Comparison of ENCODE assay signal across 10 cellular contexts in genomic region chr19:39372047-39372802, GRCh38. TPM values are rescaled to one million over a fixed set of nuclear protein-coding genes. Genes with fewer than 3 reads are reported as not detected.
DNase-seq lines count a peak whose midpoint lies in the region; ATAC-seq and TF ChIP-seq lines count a peak whose summit lies in the region.
"Had no signal": no experiment of that assay in that cellular context is flagged by ENCODE, and none has a peak within 500 bp of the region (broad histone marks: within the 10 kb centered on the region; RNA-seq: fewer than 3 reads in every experiment).

No MANE protein-coding gene starts in this region.

- no peak overlapping the region for H3K9ac ChIP-seq in SK-N-MC (ENCODE audit: insufficient read length)
- no peak overlapping the region for H3K9ac ChIP-seq in Karpas-422 (ENCODE audit: low read length)

- H3K79me2 ChIP-seq in ACC112 (ENCODE audit: control insufficient read depth, insufficient read depth, low read length, unreplicated experiment) (no peaks in the 10 kb centered on the region), Karpas-422 (ENCODE audit: low read length) (no peaks in the 10 kb centered on the region)

- no peak for ATAC-seq in activated CD4-positive, CD25-positive, alpha-beta regulatory T cell treated with anti-CD3 and anti-CD28 coated beads, Interleukin-2, amount 50 U/mL, for 24 hours
- no peak for ATAC-seq in HG02678 (IDR thresholded peaks at IDR 0.05; ENCODE audit: unreplicated experiment)

- H2AFZ ChIP-seq in ACC112 (ENCODE audit: low read length, unreplicated experiment) (no peak overlapping the region), Karpas-422 (ENCODE audit: low read length) (no peak overlapping the region)

- no peak overlapping the region for H3K4me3 ChIP-seq in ACC112 (ENCODE audit: low read depth, low read length)
- H3K4me3 ChIP-seq in SK-N-MC = no peak overlapping the region
- no peak overlapping the region for H3K4me3 ChIP-seq in fibroblast of mammary gland (ENCODE audit: control insufficient read depth, low read depth, low read length)
- H3K4me3 ChIP-seq in Karpas-422 (ENCODE audit: low read length) = no peak overlapping the region

- H3K9me2 ChIP-seq in Karpas-422 (replicated peaks; ENCODE audit: insufficient read depth, low read length) = no peaks in the 10 kb centered on the region

- peaks cover 18% of the 10 kb centered on the region for H3K4me1 ChIP-seq in ACC112 (ENCODE audit: control insufficient read depth, insufficient read depth, low read length, unreplicated experiment)
- H3K4me1 ChIP-seq in Karpas-422 (ENCODE audit: low read length) = no peaks in the 10 kb centered on the region

- no peaks in the 10 kb centered on the region; the same call in 1 of the 2 replicates for H4K20me1 ChIP-seq in Karpas-422 (ENCODE audit: insufficient read depth, low read depth, low read length)

- TF ChIP-seq CTCF in fibroblast of mammary gland (conservative IDR thresholded peaks at IDR 0.05; ENCODE audit: control insufficient read depth, insufficient read depth, low read depth, low read length) = no peak

- H3K36me3 ChIP-seq in ACC112 (ENCODE audit: insufficient read depth, low read length) (peaks cover 6% of the 10 kb centered on the region; the same call in 1 of the 2 replicates), SK-N-MC (ENCODE audit: insufficient read depth, low read length) (peaks cover 60% of the 10 kb centered on the region), Karpas-422 (ENCODE audit: insufficient read depth, low read length) (peaks cover 16% of the 10 kb centered on the region; the same call in 1 of the 2 replicates)

- H3K27me3 ChIP-seq in ACC112 (ENCODE audit: insufficient read depth, low read length) (no peaks in the 10 kb centered on the region), Karpas-422 (ENCODE audit: low read length) (no peaks in the 10 kb centered on the region)

- H3K9me3 ChIP-seq in SK-N-MC (ENCODE audit: low read depth, low read length) (no peaks in the 10 kb centered on the region), Karpas-422 (ENCODE audit: low read length) (no peaks in the 10 kb centered on the region)

- H3K27ac ChIP-seq in ACC112 (ENCODE audit: low read depth, low read length) (peak overlapping the region; percentile 91), SK-N-MC (peak overlapping the region; percentile 19; the same call in 1 of the 2 replicates), Karpas-422 (ENCODE audit: low read length) (no peak overlapping the region)

- no peak for DNase-seq in SK-N-MC (ENCODE audit: low read depth, low spot score)
- peak; percentile 95 for DNase-seq in fibroblast of mammary gland (ENCODE audit: low read depth)
- DNase-seq in nucleus accumbens (lab: John Stamatoyannopoulos, UW) = peak in 43 of 56 donors; percentile 10 to 81 (median 37)
- no peak for DNase-seq in Karpas-422
- DNase-seq in activated effector memory CD4-positive, alpha-beta T cell treated with Interleukin-2 at 50 U/mL for 16 hours = no peak
- DNase-seq: H7; stimulated activated CD4-positive, alpha-beta T cell treated with anti-CD3 and anti-CD28 coated beads, Interleukin-4, amount 100 ng/mL, for 1 hour had no signal

- H3K4me2 ChIP-seq in Karpas-422 (ENCODE audit: low read depth, low read length, poor library complexity, severe bottlenecking) = no peak overlapping the region

RNA-seq across cellular contexts. Expression of gene PAF1, which starts 18.7 kb away (rescaled TPM):
- total RNA-seq in Karpas-422 (2014; rRNA removed; shearing (Covaris generic); ENCODE audit: low replicate concordance) = 25.3 and 26.7 TPM in 2 replicates

RNA-seq across cellular contexts. Expression of gene MED29, which starts 19.0 kb away (rescaled TPM):
- total RNA-seq in Karpas-422 (2014; rRNA removed; shearing (Covaris generic); ENCODE audit: low replicate concordance) = 18.1 and 18.6 TPM in 2 replicates

RNA-seq across cellular contexts. Expression of gene SAMD4B, which starts 30.0 kb away (rescaled TPM):
- total RNA-seq in Karpas-422 (2014; rRNA removed; shearing (Covaris generic); ENCODE audit: low replicate concordance) = 50.9 and 78.1 TPM in 2 replicates

RNA-seq across cellular contexts. Expression of gene ZFP36, which starts 34.4 kb away (rescaled TPM):
- total RNA-seq in Karpas-422 (2014; rRNA removed; shearing (Covaris generic); ENCODE audit: low replicate concordance) = 10.3 and 16.3 TPM in 2 replicates

RNA-seq across cellular contexts. Expression of gene GMFG, which starts 36.4 kb away (rescaled TPM):
- total RNA-seq in Karpas-422 (2014; rRNA removed; shearing (Covaris generic); ENCODE audit: low replicate concordance) = not detected in 2 replicates
- total RNA-seq: H7 had no signal

Comparison
In these comparisons a context has a peak if more than half of its experiments do, and no peak if none do; other contexts are left out.
1. DNase-seq: peak in fibroblast of mammary gland (single experiment) and nucleus accumbens (43 of 56); none in SK-N-MC (single experiment), Karpas-422 (single experiment) and activated effector memory CD4-positive, alpha-beta T cell treated with Interleukin-2 at 50 U/mL for 16 hours (single experiment).